8 cellular contexts compared by ENCODE assay signal in genomic region chr1:221520250-221520649, GRCh38.
"Had no signal": no experiment of that assay in that cellular context is flagged by ENCODE, and none has a peak within 500 bp of the region (broad histone marks: within the 10 kb centered on the region; RNA-seq: fewer than 3 reads in every experiment).

No MANE protein-coding gene starts in this region.

- H3K27ac ChIP-seq: GM23248, HL-60 had no signal

- H2AFZ ChIP-seq: GM23248 had no signal

- H3K4me1 ChIP-seq: HAP-1 had no signal

- H3K4me3 ChIP-seq: GM23248, HAP-1 had no signal

- H3K9ac ChIP-seq: GM23248 had no signal

- DNase-seq: GM23248, GOT3, H7, KG1 had no signal

- ATAC-seq: HCT116, HepG2 had no signal

- H3K9me3 ChIP-seq: HAP-1 had no signal

- FAIRE-seq: HepG2 had no signal

- H3K36me3 ChIP-seq: HAP-1 had no signal
